12 cellular contexts compared by ENCODE assay signal in the genomic region with DNA sequence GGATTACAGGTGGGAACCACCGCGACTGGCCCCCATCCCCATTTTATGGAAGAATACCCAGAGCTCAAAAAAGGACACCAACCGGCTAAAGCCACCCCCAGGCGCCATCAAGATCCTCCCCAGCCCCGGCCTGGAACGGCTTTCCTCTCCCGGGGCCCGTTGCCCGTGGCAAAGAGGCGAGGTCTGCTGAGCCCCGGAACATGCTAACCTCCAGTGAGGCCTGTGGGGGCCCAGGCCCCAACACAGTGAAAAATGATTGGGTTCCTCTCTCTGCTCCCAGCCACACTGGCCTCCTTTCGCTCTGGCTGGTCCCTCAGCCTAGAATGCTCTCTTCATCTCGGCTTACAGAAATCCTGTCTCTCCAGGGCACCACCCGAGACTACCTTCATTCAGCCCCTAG. TPM values are rescaled to one million over a fixed set of nuclear protein-coding genes. Genes with fewer than 3 reads are reported as not detected.
DNase-seq lines count a peak whose midpoint lies in the region; ATAC-seq and TF ChIP-seq lines count a peak whose summit lies in the region.
"Had no signal": no experiment of that assay in that cellular context is flagged by ENCODE, and none has a peak within 500 bp of the region (broad histone marks: within the 10 kb centered on the region; RNA-seq: fewer than 3 reads in every experiment).

No MANE protein-coding gene starts in this region.

- H3K4me3 Mint-ChIP-seq in nephron = peak overlapping the region; percentile 22 to 40 (median 35)

- ATAC-seq in HCT116 (peak; percentile 21; the same call in 1 of the 2 replicates), GM19452 (IDR thresholded peaks at IDR 0.05; ENCODE audit: unreplicated experiment) (no peak)

- POLR2A ChIA-PET in HCT116 (lab: Charles Lee) (interaction anchor here (0.6 kb wide), 1 partner anchor 34 kb away, joined by 3 read pairs; no protein-coding TSS in a partner anchor), RWPE1 (lab: Yijun Ruan, JAX; ENCODE audit: low non-redundant PET) (no interaction called here)

- H2AFZ ChIP-seq in HCT116 (ENCODE audit: low read depth, low read length, poor library complexity, severe bottlenecking) = no peak overlapping the region
- H2AFZ ChIP-seq: PC-9 had no signal

- H3K36me3 Mint-ChIP-seq in nephron (ENCODE audit: low read depth) = no peaks in the 10 kb centered on the region

- 50 to 56% methylated on average over 14 of the region's 14 CpGs for WGBS in lower leg skin, 2 donors

- peaks cover 33% of the 10 kb centered on the region for H3K4me1 Mint-ChIP-seq in nephron

- H3K4me2 ChIP-seq in HCT116 (ENCODE audit: low read length) = peak overlapping the region; percentile 40
- H3K4me2 ChIP-seq: PC-9 had no signal

- peak overlapping the region; percentile 34 to 88 (median 63) for H3K27ac Mint-ChIP-seq in nephron

- H3K79me2 ChIP-seq in HCT116 (ENCODE audit: insufficient read depth, low read length) = no peaks in the 10 kb centered on the region

- TF ChIP-seq RAD21 in HCT116 (IDR thresholded peaks at IDR 0.05; ENCODE audit: low read depth) = no peak

- H3K9me2 ChIP-seq in HCT116 (ENCODE audit: insufficient read depth) = no peaks in the 10 kb centered on the region

- DNase-seq in HCT116 (ENCODE audit: low read depth, low spot score) (no peak), lower leg skin (ENCODE audit: low spot score in 2 of 2) (no peak), RWPE1 (ENCODE audit: low spot score) (no peak), DMS114 treated with DMSO at 0.1 percent for 48 hours (lab: John Stamatoyannopoulos, UW; ENCODE audit: unreplicated experiment) (no peak)
- DNase-seq: brain microvascular endothelial cell; stimulated activated CD4-positive, alpha-beta T cell treated with anti-CD3 and anti-CD28 coated beads, Interleukin-4, amount 100 ng/mL, for 24 hours; T1000 had no signal

- H3K27me3 Mint-ChIP-seq in nephron (ENCODE audit: low read depth) = peaks cover 11% of the 10 kb centered on the region

- TF ChIP-seq POLR2A in HCT116 (IDR thresholded peaks at IDR 0.05; ENCODE audit: borderline replicate concordance, extremely low read depth, insufficient read depth, insufficient read length) (no peak), lower leg skin (IDR thresholded peaks at IDR 0.05) (no peak)

- intact Hi-C loops in HCT116 (cut with micrococcal nuclease) = no loop called here
- intact Hi-C loops in lower leg skin (cut with DNase I; ENCODE audit: low total_unique reads) = no loop called here

- RAD21 ChIA-PET in HCT116 (lab: Charles Lee; ENCODE audit: low non-redundant PET in 1 of 2, low total read pairs in 2 of 2, uncharacterized antibody in 2 of 2, unreplicated experiment in 2 of 2) = no interaction called here

- CTCF ChIA-PET in HCT116 (lab: Charles Lee) = no interaction called here
- CTCF ChIA-PET in RWPE1 (lab: Yijun Ruan, JAX) = interaction anchor here (0.6 kb wide), 1 partner anchor 1201 kb away, joined by 3 read pairs; no protein-coding TSS in a partner anchor

- H3K4me3 ChIP-seq in HCT116 (replicated peaks in 1 of 2; ENCODE audit: low read depth in 1 of 2, low read length in 2 of 2) = no peak overlapping the region
- H3K4me3 ChIP-seq in lower leg skin (ENCODE audit: low read depth, poor library complexity, severe bottlenecking) = no peak overlapping the region
- H3K4me3 ChIP-seq: PC-9 had no signal

- no peak for TF ChIP-seq CTCF in C4-2B (conservative IDR thresholded peaks at IDR 0.05)
- no peak for TF ChIP-seq CTCF in HCT116 (IDR thresholded peaks at IDR 0.05 in 2 of 3, conservative IDR thresholded peaks at IDR 0.05 in 1 of 3; ENCODE audit: borderline replicate concordance in 1 of 3, insufficient read depth in 1 of 3, low read depth in 2 of 3, low read length in 2 of 3)
- TF ChIP-seq CTCF in nephron (IDR thresholded peaks at IDR 0.05; ENCODE audit: unreplicated experiment in 3 of 3) = no peak
- no peak for TF ChIP-seq CTCF in lower leg skin (IDR thresholded peaks at IDR 0.05)
- TF ChIP-seq CTCF in RWPE1 (conservative IDR thresholded peaks at IDR 0.05; ENCODE audit: low read depth) = no peak

- no peaks in the 10 kb centered on the region for H3K36me3 ChIP-seq in HCT116 (ENCODE audit: control insufficient read depth in 1 of 2, insufficient read depth in 2 of 2, low read length in 2 of 2)
- H3K36me3 ChIP-seq: brain microvascular endothelial cell had no signal

- H3K27ac ChIP-seq in C4-2B (peak overlapping the region; percentile 22), HCT116 (ENCODE audit: low read depth, low read length) (no peak overlapping the region), cingulate gyrus (ENCODE audit: low read depth, low read length) (peak overlapping the region; percentile 19), RWPE1 (no peak overlapping the region)
- H3K27ac ChIP-seq: brain microvascular endothelial cell, PC-9 had no signal

- no peaks in the 10 kb centered on the region for H4K20me1 ChIP-seq in HCT116 (ENCODE audit: insufficient read depth)

- BruUV-seq in HCT116 (replicated peaks; lab: Mats Ljungman, UMichigan) = no TSS peak

- H3K27me3 ChIP-seq in HCT116 (ENCODE audit: insufficient read depth, low read length) = no peaks in the 10 kb centered on the region
- H3K27me3 ChIP-seq: brain microvascular endothelial cell had no signal

- no peaks in the 10 kb centered on the region for H3K9me3 Mint-ChIP-seq in nephron

- H3K9ac ChIP-seq in HCT116 (ENCODE audit: low read length) = no peak overlapping the region

- H3K4me1 ChIP-seq in HCT116 (ENCODE audit: control insufficient read depth in 1 of 2, insufficient read depth in 2 of 2, low read length in 2 of 2) = peaks cover 8 to 23% of the 10 kb centered on the region in 2 experiments; a peak in 3 of 4 replicates

- H3K9me3 ChIP-seq in HCT116 (ENCODE audit: control insufficient read depth in 1 of 2, insufficient read depth in 1 of 2, low read depth in 1 of 2, low read length in 2 of 2) = no peaks in the 10 kb centered on the region

TF ChIP-seq in HCT116, 20 proteins besides CTCF, POLR2A, EP300 and RAD21:
- no peak for TF ChIP-seq TCF7L2 (IDR thresholded peaks at IDR 0.05; ENCODE audit: borderline replicate concordance, extremely low read depth, insufficient read depth, insufficient read length)
- TF ChIP-seq, protein P1, sequence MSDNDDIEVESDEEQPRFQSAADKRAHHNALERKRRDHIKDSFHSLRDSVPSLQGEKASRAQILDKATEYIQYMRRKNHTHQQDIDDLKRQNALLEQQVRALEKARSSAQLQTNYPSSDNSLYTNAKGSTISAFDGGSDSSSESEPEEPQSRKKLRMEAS (IDR thresholded peaks at IDR 0.05) = no peak
- no peak for TF ChIP-seq EZH2phosphoT487 (IDR thresholded peaks at IDR 0.05; ENCODE audit: borderline replicate concordance)
- TF ChIP-seq SRF (IDR thresholded peaks at IDR 0.05; ENCODE audit: low read depth) = no peak
- TF ChIP-seq POLR2AphosphoS5 (IDR thresholded peaks at IDR 0.05; ENCODE audit: low read depth, low read length) = no peak
- TF ChIP-seq CBX3 (IDR thresholded peaks at IDR 0.05; ENCODE audit: low read depth) = no peak

RNA-seq across cellular contexts. Expression of a gene that starts 46.5 kb away (rescaled TPM):
- 6.6 TPM for total RNA-seq in HCT116 (2021; ENCODE audit: unreplicated experiment)
- polyA plus RNA-seq in HCT116 (2012) = 2.9 and 3.0 TPM in 2 replicates
- 1 to 10 TPM; 2.0 to 9.1 (median 6.7) TPM for total RNA-seq in lower leg skin

Comparison
In these comparisons a context has a peak if more than half of its experiments do, and no peak if none do; other contexts are left out.
1. H3K27ac ChIP-seq: peak in C4-2B (single experiment) and cingulate gyrus (single experiment); none in HCT116 (single experiment) and RWPE1 (single experiment).